1 cellular context compared by ENCODE assay signal in genomic region chr4:155787113-155787710, GRCh38.
TF ChIP-seq lines count a peak whose summit lies in the region.

No MANE protein-coding gene starts in this region.

TF ChIP-seq in Ishikawa, 13 proteins besides CTCF, POLR2A, EP300 and RAD21 (continued from another document):
- TF ChIP-seq YY1 (IDR thresholded peaks at IDR 0.05; ENCODE audit: low read depth): peak; percentile 87
- no peak for TF ChIP-seq CEBPB (IDR thresholded peaks at IDR 0.05)
- TF ChIP-seq NFIC (IDR thresholded peaks at IDR 0.05): no peak
